In the genomic region with DNA sequence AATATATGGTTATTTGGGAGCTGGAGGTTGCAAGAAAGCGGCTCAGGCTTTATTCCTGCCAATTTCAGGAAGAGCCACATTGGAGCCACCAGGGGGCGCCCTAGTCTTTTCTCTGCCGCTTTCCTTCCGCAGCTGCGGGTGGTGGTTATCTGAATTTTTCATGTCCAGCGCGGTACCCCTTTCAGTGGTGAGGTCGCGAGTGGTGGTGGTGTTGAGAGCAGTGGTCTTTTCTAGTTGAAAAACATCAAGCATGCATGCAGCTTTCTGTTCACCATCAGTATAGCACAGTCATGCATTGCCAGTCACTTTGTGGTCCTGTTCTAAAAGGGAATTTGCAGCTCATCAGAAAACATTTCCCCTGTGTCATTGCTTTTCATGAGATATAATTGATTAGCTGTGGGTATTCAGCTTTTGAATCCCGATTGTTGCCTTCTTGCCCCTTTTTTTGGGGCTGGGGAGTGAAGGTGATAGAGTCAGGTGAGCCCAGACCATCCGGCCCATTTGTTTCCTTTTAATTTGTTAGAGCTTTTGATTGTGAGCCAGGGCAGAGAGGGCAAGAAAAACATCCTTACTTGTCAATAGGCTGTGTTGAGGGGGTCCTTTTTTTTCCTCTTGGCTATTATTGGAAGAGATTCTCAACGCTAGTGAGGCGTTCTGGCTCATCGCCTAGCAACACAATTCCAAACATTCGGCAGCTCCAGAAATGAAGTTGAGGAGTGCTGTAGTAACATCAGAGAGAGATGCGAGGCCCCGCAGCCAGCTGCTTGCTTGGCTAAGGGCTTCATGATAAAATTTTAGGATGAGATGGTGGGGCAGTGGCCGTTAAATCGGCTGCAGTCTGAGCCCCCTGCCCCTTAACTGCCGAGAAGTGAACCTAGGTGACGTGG, we compare ENCODE assay signal across 1 cellular context.
A peak's percentile ranks its signal among the peaks of the same experiment; 100 is the strongest.
TF ChIP-seq lines count a peak whose summit lies in the region.

No MANE protein-coding gene starts in this region.

TF ChIP-seq in HepG2, 621 proteins besides CTCF, POLR2A, EP300 and RAD21 (continued from another document and continues in another):
- TF ChIP-seq, protein P1, sequence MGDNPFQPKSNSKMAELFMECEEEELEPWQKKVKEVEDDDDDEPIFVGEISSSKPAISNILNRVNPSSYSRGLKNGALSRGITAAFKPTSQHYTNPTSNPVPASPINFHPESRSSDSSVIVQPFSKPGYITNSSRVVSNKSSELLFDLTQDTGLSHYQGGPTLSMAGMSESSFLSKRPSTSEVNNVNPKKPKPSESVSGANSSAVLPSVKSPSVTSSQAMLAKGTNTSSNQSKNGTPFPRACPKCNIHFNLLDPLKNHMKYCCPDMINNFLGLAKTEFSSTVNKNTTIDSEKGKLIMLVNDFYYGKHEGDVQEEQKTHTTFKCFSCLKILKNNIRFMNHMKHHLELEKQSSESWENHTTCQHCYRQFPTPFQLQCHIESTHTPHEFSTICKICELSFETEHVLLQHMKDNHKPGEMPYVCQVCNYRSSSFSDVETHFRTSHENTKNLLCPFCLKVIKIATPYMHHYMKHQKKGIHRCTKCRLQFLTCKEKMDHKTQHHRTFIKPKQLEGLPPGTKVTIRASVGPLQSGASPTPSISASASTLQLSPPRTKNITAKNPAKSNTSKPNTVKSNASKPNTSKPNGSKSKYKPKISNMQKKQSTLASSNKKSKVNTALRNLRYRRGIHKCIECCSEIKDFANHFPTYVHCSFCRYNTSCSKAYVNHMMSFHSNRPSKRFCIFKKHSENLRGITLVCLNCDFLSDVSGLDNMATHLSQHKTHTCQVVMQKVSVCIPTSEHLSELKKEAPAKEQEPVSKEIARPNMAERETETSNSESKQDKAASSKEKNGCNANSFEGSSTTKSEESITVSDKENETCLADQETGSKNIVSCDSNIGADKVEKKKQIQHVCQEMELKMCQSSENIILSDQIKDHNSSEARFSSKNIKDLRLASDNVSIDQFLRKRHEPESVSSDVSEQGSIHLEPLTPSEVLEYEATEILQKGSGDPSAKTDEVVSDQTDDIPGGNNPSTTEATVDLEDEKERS (CRISPR knock-in tag; IDR thresholded peaks at IDR 0.05), result no peak; the same call in 1 of the 2 replicates
- TF ChIP-seq TGIF2 (CRISPR knock-in tag; IDR thresholded peaks at IDR 0.05) (no peak), EED (CRISPR knock-in tag; IDR thresholded peaks at IDR 0.05) (no peak), TCF7L2 (IDR thresholded peaks at IDR 0.05; ENCODE audit: low read depth, low read length) (no peak), ZNF234 (CRISPR knock-in tag; conservative IDR thresholded peaks at IDR 0.05) (no peak), ZNF572 (CRISPR knock-in tag; IDR thresholded peaks at IDR 0.05) (no peak), ZNF451 (CRISPR knock-in tag; IDR thresholded peaks at IDR 0.05) (no peak), ZNF772 (CRISPR knock-in tag; IDR thresholded peaks at IDR 0.05) (0 out of 2 replicates have a peak, but pooled peaks have one; percentile 11), TOE1 (CRISPR knock-in tag; IDR thresholded peaks at IDR 0.05) (no peak), DPF2 (CRISPR knock-in tag; IDR thresholded peaks at IDR 0.05; ENCODE audit: borderline replicate concordance, low read depth) (no peak), MEIS2 (CRISPR knock-in tag; IDR thresholded peaks at IDR 0.05) (no peak), MBNL3 (CRISPR knock-in tag; conservative IDR thresholded peaks at IDR 0.05) (no peak), MXI1 (IDR thresholded peaks at IDR 0.05; ENCODE audit: borderline replicate concordance, low read depth, low read length) (0 out of 3 replicates have a peak, but pooled peaks have one; percentile 44), NFRKB (IDR thresholded peaks at IDR 0.05) (no peak), ZNF383 (CRISPR knock-in tag; IDR thresholded peaks at IDR 0.05; ENCODE audit: borderline replicate concordance) (no peak), ZNF350 (CRISPR knock-in tag; IDR thresholded peaks at IDR 0.05; ENCODE audit: borderline replicate concordance, low read depth) (no peak), ARID2 (CRISPR knock-in tag; IDR thresholded peaks at IDR 0.05; ENCODE audit: borderline replicate concordance) (no peak), ZNF543 (CRISPR knock-in tag; IDR thresholded peaks at IDR 0.05) (peak; percentile 43; the same call in 1 of the 2 replicates), MED8 (CRISPR knock-in tag; IDR thresholded peaks at IDR 0.05; ENCODE audit: insufficient replicate concordance) (no peak), NFYB (CRISPR knock-in tag; IDR thresholded peaks at IDR 0.05) (no peak), SPEN (CRISPR knock-in tag; IDR thresholded peaks at IDR 0.05; ENCODE audit: low read depth) (no peak), ZNF775 (CRISPR knock-in tag; IDR thresholded peaks at IDR 0.05; ENCODE audit: borderline replicate concordance) (no peak), ATF7 (IDR thresholded peaks at IDR 0.05) (no peak), ATF7 (CRISPR knock-in tag; IDR thresholded peaks at IDR 0.05) (no peak), ADNP (CRISPR knock-in tag; IDR thresholded peaks at IDR 0.05) (no peak), KAT8 (CRISPR knock-in tag; IDR thresholded peaks at IDR 0.05) (no peak), ELF3 (CRISPR knock-in tag; IDR thresholded peaks at IDR 0.05) (peak; percentile 56; the same call in 1 of the 2 replicates), ZNF260 (CRISPR knock-in tag; IDR thresholded peaks at IDR 0.05; ENCODE audit: borderline replicate concordance, low read depth) (no peak), DNMT3B (CRISPR knock-in tag; conservative IDR thresholded peaks at IDR 0.05) (0 out of 2 replicates have a peak, but pooled peaks have one; percentile 75), ZNF547 (CRISPR knock-in tag; IDR thresholded peaks at IDR 0.05) (no peak), ZNF264 (CRISPR knock-in tag; IDR thresholded peaks at IDR 0.05) (no peak), SAP130 (CRISPR knock-in tag; IDR thresholded peaks at IDR 0.05; ENCODE audit: low read depth) (no peak)
- TF ChIP-seq, protein P2, sequence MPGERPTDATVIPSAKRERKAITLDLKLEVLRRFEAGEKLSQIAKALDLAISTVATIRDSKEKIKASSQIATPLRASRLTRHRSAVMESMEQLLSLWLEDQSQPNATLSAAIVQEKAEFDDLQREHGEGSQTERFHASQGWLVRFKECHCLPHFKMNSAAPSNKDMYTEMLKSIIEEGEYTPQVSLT (CRISPR knock-in tag; IDR thresholded peaks at IDR 0.05; ENCODE audit: borderline replicate concordance, low read depth), result no peak
- TF ChIP-seq, protein P3, sequence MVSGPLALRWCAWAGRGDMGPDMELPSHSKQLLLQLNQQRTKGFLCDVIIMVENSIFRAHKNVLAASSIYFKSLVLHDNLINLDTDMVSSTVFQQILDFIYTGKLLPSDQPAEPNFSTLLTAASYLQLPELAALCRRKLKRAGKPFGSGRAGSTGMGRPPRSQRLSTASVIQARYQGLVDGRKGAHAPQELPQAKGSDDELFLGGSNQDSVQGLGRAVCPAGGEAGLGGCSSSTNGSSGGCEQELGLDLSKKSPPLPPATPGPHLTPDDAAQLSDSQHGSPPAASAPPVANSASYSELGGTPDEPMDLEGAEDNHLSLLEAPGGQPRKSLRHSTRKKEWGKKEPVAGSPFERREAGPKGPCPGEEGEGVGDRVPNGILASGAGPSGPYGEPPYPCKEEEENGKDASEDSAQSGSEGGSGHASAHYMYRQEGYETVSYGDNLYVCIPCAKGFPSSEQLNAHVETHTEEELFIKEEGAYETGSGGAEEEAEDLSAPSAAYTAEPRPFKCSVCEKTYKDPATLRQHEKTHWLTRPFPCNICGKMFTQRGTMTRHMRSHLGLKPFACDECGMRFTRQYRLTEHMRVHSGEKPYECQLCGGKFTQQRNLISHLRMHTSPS (CRISPR knock-in tag; IDR thresholded peaks at IDR 0.05; ENCODE audit: low read depth), result no peak
- TF ChIP-seq, protein P4, sequence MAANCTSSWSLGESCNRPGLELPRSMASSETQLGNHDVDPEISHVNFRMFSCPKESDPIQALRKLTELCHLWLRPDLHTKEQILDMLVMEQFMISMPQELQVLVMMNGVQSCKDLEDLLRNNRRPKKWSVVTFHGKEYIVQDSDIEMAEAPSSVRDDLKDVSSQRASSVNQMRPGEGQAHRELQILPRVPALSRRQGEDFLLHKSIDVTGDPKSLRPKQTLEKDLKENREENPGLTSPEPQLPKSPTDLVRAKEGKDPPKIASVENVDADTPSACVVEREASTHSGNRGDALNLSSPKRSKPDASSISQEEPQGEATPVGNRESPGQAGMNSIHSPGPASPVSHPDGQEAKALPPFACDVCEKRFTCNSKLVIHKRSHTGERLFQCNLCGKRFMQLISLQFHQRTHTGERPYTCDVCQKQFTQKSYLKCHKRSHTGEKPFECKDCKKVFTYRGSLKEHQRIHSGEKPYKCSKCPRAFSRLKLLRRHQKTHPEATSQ (CRISPR knock-in tag; IDR thresholded peaks at IDR 0.05; ENCODE audit: borderline replicate concordance), result no peak
- TF ChIP-seq, protein P5, sequence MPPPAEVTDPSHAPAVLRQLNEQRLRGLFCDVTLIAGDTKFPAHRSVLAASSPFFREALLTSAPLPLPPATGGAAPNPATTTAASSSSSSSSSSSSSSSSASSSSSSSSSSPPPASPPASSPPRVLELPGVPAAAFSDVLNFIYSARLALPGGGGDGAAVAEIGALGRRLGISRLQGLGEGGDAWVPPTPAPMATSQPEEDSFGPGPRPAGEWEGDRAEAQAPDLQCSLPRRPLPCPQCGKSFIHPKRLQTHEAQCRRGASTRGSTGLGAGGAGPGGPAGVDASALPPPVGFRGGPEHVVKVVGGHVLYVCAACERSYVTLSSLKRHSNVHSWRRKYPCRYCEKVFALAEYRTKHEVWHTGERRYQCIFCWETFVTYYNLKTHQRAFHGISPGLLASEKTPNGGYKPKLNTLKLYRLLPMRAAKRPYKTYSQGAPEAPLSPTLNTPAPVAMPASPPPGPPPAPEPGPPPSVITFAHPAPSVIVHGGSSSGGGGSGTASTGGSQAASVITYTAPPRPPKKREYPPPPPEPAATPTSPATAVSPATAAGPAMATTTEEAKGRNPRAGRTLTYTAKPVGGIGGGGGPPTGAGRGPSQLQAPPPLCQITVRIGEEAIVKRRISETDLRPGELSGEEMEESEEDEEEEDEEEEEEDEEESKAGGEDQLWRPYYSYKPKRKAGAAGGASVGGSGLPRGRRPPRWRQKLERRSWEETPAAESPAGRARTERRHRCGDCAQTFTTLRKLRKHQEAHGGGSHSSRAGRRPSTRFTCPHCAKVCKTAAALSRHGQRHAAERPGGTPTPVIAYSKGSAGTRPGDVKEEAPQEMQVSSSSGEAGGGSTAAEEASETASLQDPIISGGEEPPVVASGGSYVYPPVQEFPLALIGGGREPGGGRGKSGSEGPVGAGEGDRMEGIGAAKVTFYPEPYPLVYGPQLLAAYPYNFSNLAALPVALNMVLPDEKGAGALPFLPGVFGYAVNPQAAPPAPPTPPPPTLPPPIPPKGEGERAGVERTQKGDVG (CRISPR knock-in tag; IDR thresholded peaks at IDR 0.05; ENCODE audit: borderline replicate concordance), result 0 out of 2 replicates have a peak, but pooled peaks have one; percentile 27
- TF ChIP-seq, protein P6, sequence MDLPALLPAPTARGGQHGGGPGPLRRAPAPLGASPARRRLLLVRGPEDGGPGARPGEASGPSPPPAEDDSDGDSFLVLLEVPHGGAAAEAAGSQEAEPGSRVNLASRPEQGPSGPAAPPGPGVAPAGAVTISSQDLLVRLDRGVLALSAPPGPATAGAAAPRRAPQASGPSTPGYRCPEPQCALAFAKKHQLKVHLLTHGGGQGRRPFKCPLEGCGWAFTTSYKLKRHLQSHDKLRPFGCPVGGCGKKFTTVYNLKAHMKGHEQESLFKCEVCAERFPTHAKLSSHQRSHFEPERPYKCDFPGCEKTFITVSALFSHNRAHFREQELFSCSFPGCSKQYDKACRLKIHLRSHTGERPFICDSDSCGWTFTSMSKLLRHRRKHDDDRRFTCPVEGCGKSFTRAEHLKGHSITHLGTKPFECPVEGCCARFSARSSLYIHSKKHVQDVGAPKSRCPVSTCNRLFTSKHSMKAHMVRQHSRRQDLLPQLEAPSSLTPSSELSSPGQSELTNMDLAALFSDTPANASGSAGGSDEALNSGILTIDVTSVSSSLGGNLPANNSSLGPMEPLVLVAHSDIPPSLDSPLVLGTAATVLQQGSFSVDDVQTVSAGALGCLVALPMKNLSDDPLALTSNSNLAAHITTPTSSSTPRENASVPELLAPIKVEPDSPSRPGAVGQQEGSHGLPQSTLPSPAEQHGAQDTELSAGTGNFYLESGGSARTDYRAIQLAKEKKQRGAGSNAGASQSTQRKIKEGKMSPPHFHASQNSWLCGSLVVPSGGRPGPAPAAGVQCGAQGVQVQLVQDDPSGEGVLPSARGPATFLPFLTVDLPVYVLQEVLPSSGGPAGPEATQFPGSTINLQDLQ (CRISPR knock-in tag; IDR thresholded peaks at IDR 0.05), result no peak
- TF ChIP-seq, protein P7, sequence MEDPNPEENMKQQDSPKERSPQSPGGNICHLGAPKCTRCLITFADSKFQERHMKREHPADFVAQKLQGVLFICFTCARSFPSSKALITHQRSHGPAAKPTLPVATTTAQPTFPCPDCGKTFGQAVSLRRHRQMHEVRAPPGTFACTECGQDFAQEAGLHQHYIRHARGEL (CRISPR knock-in tag; IDR thresholded peaks at IDR 0.05), result no peak
- TF ChIP-seq, protein P8, sequence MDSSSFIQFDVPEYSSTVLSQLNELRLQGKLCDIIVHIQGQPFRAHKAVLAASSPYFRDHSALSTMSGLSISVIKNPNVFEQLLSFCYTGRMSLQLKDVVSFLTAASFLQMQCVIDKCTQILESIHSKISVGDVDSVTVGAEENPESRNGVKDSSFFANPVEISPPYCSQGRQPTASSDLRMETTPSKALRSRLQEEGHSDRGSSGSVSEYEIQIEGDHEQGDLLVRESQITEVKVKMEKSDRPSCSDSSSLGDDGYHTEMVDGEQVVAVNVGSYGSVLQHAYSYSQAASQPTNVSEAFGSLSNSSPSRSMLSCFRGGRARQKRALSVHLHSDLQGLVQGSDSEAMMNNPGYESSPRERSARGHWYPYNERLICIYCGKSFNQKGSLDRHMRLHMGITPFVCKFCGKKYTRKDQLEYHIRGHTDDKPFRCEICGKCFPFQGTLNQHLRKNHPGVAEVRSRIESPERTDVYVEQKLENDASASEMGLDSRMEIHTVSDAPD (CRISPR knock-in tag; IDR thresholded peaks at IDR 0.05), result no peak
